8 cellular contexts compared by ENCODE assay signal in the genomic region with DNA sequence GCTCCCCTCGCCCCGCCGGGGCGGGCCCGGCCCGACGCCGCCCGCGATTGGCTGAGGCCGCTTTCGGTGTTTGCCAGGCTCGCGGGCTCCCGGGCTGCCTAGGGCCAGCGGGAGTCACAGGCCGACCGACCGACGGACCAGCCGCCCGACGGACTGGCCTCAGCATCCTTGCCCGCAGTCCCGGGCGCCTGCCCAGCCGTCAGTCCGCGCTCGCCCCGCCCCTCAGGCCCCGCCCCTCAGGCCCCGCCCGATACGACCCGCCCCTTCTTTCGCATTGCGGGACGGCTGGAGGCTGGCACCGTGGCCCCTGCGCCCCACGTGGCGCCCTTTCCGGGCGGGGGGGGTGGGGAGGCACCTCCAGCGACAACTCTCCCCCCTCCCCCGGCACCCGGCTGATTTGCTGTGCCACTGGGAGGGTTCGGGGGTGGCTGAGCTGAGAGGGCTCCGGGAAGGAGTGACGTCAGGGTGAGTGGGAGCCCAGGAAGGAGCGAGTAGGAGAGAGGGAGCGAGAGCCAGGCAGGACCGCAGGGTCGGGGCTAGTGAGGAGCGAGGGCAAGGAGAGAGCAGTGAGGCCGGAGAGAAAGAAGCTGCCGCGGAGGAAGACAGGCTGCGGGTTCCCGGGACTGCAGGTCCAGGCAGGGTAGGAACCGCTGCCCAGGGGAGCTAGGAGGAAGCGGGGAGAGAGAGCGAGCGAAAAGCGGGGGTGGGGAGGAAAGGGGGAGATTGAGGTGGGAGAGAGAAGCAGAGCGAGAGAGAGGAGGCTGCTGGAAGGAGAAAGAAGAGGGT. TPM values are rescaled to one million over a fixed set of nuclear protein-coding genes. Genes with fewer than 3 reads are reported as not detected.
DNase-seq lines count a peak whose midpoint lies in the region; ATAC-seq and TF ChIP-seq lines count a peak whose summit lies in the region.

TSS of gene ASPHD1 (plus strand) at position 387 of the 786 bp plus-strand sequence. CDS start 484 bp downstream, outside the sequence.

- TF ChIP-seq EP300 in ovary (IDR thresholded peaks at IDR 0.05): no peak
- no peak for TF ChIP-seq EP300 in transverse colon (IDR thresholded peaks at IDR 0.05; ENCODE audit: low read depth)

- in situ Hi-C loops in ACHN (cut with HindIII; ENCODE audit: low pct_ligation_motif_present, low pct_unique_long_range_greater_than_20kb, low sequenced_read_pairs) (no loop called here), transverse colon (cut with MboI; ENCODE audit: low pct_ligation_motif_present in 1 of 4, low pct_unique_long_range_greater_than_20kb in 1 of 4, low sequenced_read_pairs in 3 of 4) (no loop called here)

- H3K4me3 ChIP-seq in KMS-11 (IDR thresholded peaks at IDR 0.05; ENCODE audit: insufficient read depth, low read depth, low read length) (no peak within 1 kb of the TSS), ovary (peak within 1 kb of the TSS; percentile 49), transverse colon (peak within 1 kb of the TSS; percentile 30 to 74 (median 50))

- peak within 1 kb of the TSS; percentile 63; the same call in 1 of the 2 replicates for H3K9ac ChIP-seq in KMS-11

- no peaks in the 10 kb centered on the region for H3K36me3 Mint-ChIP-seq in activated naive CD8-positive, alpha-beta T cell treated with anti-CD3 and anti-CD28 coated beads, Interleukin-2, amount 50 U/mL, for 24 hours (ENCODE audit: low read depth)

- H3K36me3 ChIP-seq in KMS-11 (ENCODE audit: insufficient read depth): no peaks in the 10 kb centered on the region
- H3K36me3 ChIP-seq in ovary: no peaks in the 10 kb centered on the region
- H3K36me3 ChIP-seq in transverse colon: no peaks in the 10 kb centered on the region

- H3K9me3 Mint-ChIP-seq in activated naive CD8-positive, alpha-beta T cell treated with anti-CD3 and anti-CD28 coated beads, Interleukin-2, amount 50 U/mL, for 24 hours: no peaks in the 10 kb centered on the region

- H3K9me3 ChIP-seq in ovary: no peaks in the 10 kb centered on the region
- H3K9me3 ChIP-seq in transverse colon: no peaks in the 10 kb centered on the region

- H3K27me3 ChIP-seq in KMS-11 (ENCODE audit: insufficient read depth, low read depth) (peaks cover 45% of the 10 kb centered on the region), ovary (no peaks in the 10 kb centered on the region), transverse colon (peaks cover 31% of the 10 kb centered on the region)

- H3K4me1 ChIP-seq in KMS-11 (ENCODE audit: low read depth, poor library complexity, severe bottlenecking): peaks cover 4% of the 10 kb centered on the region
- H3K4me1 ChIP-seq in ovary (ENCODE audit: insufficient read depth): peaks cover 3% of the 10 kb centered on the region
- H3K4me1 ChIP-seq in transverse colon: peaks cover 2 to 22% (median 15%) of the 10 kb centered on the region in 4 donors

- no peaks in the 10 kb centered on the region for H3K79me2 ChIP-seq in KMS-11 (ENCODE audit: insufficient read depth, low read depth)

- H3K27ac ChIP-seq in KMS-11 (peak within 1 kb of the TSS; percentile 28; the same call in 1 of the 2 replicates), ovary (no peak within 1 kb of the TSS), transverse colon (peak within 1 kb of the TSS; percentile 63 to 74 (median 69))

- peak within 1 kb of the TSS; percentile 44 for H3K27ac Mint-ChIP-seq in activated naive CD8-positive, alpha-beta T cell treated with anti-CD3 and anti-CD28 coated beads, Interleukin-2, amount 50 U/mL, for 24 hours

- peak within 1 kb of the TSS; percentile 63 for H3K4me2 ChIP-seq in KMS-11

- peaks cover 40% of the 10 kb centered on the region for H3K27me3 Mint-ChIP-seq in activated naive CD8-positive, alpha-beta T cell treated with anti-CD3 and anti-CD28 coated beads, Interleukin-2, amount 50 U/mL, for 24 hours

- intact Hi-C loops in cardiac septum (cut with DNase I): loop anchor here (10.0 kb wide), 1 partner anchor 65 kb away; no protein-coding TSS in a partner anchor
- intact Hi-C loops in ovary (cut with DNase I): no loop called here
- intact Hi-C loops in transverse colon (cut with DNase I; ENCODE audit: low total_unique reads): no loop called here

- peak; percentile 68 for ATAC-seq in GM19023 (IDR thresholded peaks at IDR 0.05; ENCODE audit: unreplicated experiment)
- peak; percentile 83 for ATAC-seq in activated naive CD8-positive, alpha-beta T cell treated with anti-CD3 and anti-CD28 coated beads, Interleukin-2, amount 50 U/mL, for 24 hours

- TF ChIP-seq POLR2A in ovary (IDR thresholded peaks at IDR 0.05) (no peak), transverse colon (IDR thresholded peaks at IDR 0.05) (no peak)

- H3K4me1 Mint-ChIP-seq in activated naive CD8-positive, alpha-beta T cell treated with anti-CD3 and anti-CD28 coated beads, Interleukin-2, amount 50 U/mL, for 24 hours: peaks cover 9% of the 10 kb centered on the region

- H2AFZ ChIP-seq in KMS-11 (ENCODE audit: low read depth): peak within 1 kb of the TSS; percentile 96

- TF ChIP-seq CTCF in KMS-11 (conservative IDR thresholded peaks at IDR 0.05; ENCODE audit: low read depth, low read length): no peak
- no peak for TF ChIP-seq CTCF in ovary (IDR thresholded peaks at IDR 0.05)
- TF ChIP-seq CTCF in transverse colon (IDR thresholded peaks at IDR 0.05): no peak

- peak; percentile 98 for DNase-seq in ACHN
- peak; percentile 87 for DNase-seq in SK-N-DZ (ENCODE audit: low spot score)
- peak; percentile 64 for DNase-seq in activated naive CD8-positive, alpha-beta T cell treated with anti-CD3 and anti-CD28 coated beads, Interleukin-2, amount 50 U/mL, for 24 hours
- peak; percentile 79 for DNase-seq in cardiac septum (ENCODE audit: low spot score)
- DNase-seq in ovary: peak; percentile 71 to 87 (median 77)
- no peak for DNase-seq in transverse colon

- peak within 1 kb of the TSS; percentile 83 for H3K4me3 Mint-ChIP-seq in activated naive CD8-positive, alpha-beta T cell treated with anti-CD3 and anti-CD28 coated beads, Interleukin-2, amount 50 U/mL, for 24 hours

- no peaks in the 10 kb centered on the region for H4K20me1 ChIP-seq in KMS-11 (ENCODE audit: insufficient read depth)

- 0 to 1% (median 1%) methylated on average over 65 to 67 of the region's 67 CpGs for WGBS in ovary, 3 donors
- 1 to 2% methylated on average over 20 to 52 of the region's 67 CpGs for WGBS in transverse colon (ENCODE audit: low coverage in 1 of 2), 2 donors

RNA-seq across cellular contexts. Expression of gene ASPHD1, which starts in this region (rescaled TPM):
- 25.6 and 27.1 TPM in 2 replicates for polyA plus RNA-seq in SK-N-DZ (2014; cell fraction: cytosol; rRNA removed)
- polyA plus RNA-seq in SK-N-DZ (2014; cell fraction: nucleus; rRNA removed): 21.7 and 27.5 TPM in 2 replicates
- 0.38 TPM for total RNA-seq in cardiac septum
- total RNA-seq in ovary: 1 to 10 TPM in 5 of 7 donors, under 1 TPM in 1, not detected in 1; 0.53 to 7.8 (median 1.6) TPM
- 1 to 10 TPM in 1 of 2 donors, under 1 TPM in 1; 0.38 to 1.1 TPM for polyA plus RNA-seq in ovary
- total RNA-seq in transverse colon: 1 to 10 TPM in 2 of 4 donors, under 1 TPM in 1, not detected in 1; 0.40 to 1.2 (median 1.1) TPM

Comparison
In these comparisons a context has a peak if more than half of its experiments do, and no peak if none do; other contexts are left out.
1. Peak in DNase-seq in cardiac septum; RNA of the gene not detected or under 1 TPM.
2. H3K27ac ChIP-seq: peak in KMS-11 (single experiment) and transverse colon (4 of 4); none in ovary (0 of 2).